In genomic region chr1:19468397-19468956, GRCh38 we compare ENCODE assay signal across 8 cellular contexts. TPM values are rescaled to one million over a fixed set of nuclear protein-coding genes. Genes with fewer than 3 reads are reported as not detected.
A peak's percentile ranks its signal among the peaks of the same experiment; 100 is the strongest.
DNase-seq lines count a peak whose midpoint lies in the region; ATAC-seq and TF ChIP-seq lines count a peak whose summit lies in the region.

No MANE protein-coding gene starts in this region.

- DNase-seq in LoVo (ENCODE audit: low spot score): peak; percentile 74
- DNase-seq in activated T-cell treated with anti-CD3 and anti-CD28 coated beads for 4 hours: peak; percentile 63
- DNase-seq in heart left ventricle: peak in 3 of 5 donors; percentile 39 to 59 (median 48)
- peak; percentile 59 for DNase-seq in stimulated activated CD4-positive, alpha-beta T cell treated with anti-CD3 and anti-CD28 coated beads, Interleukin-1b, Interleukin-23, amount 100 ng/mL, for 48 hours
- DNase-seq in NCI-H2081 treated with DMSO at 0.1 percent for 48 hours (lab: John Stamatoyannopoulos, UW): no peak
- no peak for DNase-seq in inferior parietal cortex (ENCODE audit: extremely low spot score)
- DNase-seq in AML-193 (lab: John Stamatoyannopoulos, UW): no peak

- WGBS in heart left ventricle, 4 donors: 60 to 62% (median 61%) methylated on average over 15 of the region's 15 CpGs

- TF ChIP-seq POLR2A in heart left ventricle (IDR thresholded peaks at IDR 0.05): no peak

- ATAC-seq in GM21381 (IDR thresholded peaks at IDR 0.05; ENCODE audit: unreplicated experiment) (peak; percentile 72), heart left ventricle (peak; percentile 21 to 70 (median 62))

- no peaks in the 10 kb centered on the region for H3K27me3 ChIP-seq in heart left ventricle

- no peak for TF ChIP-seq CTCF in heart left ventricle (IDR thresholded peaks at IDR 0.05)

- intact Hi-C loops in heart left ventricle (cut with DNase I): loop anchor here in 1 of 10 donors (5.0 kb wide), 1 partner anchor 71 kb away; no protein-coding TSS in a partner anchor

- H3K9me3 ChIP-seq in heart left ventricle: no peaks in the 10 kb centered on the region

- H3K4me1 ChIP-seq in heart left ventricle: peaks cover 9 to 96% (median 64%) of the 10 kb centered on the region in 12 donors

- H3K4me3 ChIP-seq in heart left ventricle: peak overlapping the region in 1 of 12 donors; percentile 23

- H3K36me3 ChIP-seq in heart left ventricle: peaks cover 0 to 35% (median 11%) of the 10 kb centered on the region in 9 donors

- H3K27ac ChIP-seq in heart left ventricle: peak overlapping the region in 10 of 12 donors; percentile 52 to 92 (median 62)

RNA-seq across cellular contexts. Expression of gene CAPZB, which starts 16.9 kb away (rescaled TPM):
- 100 to 1,000 TPM in 8 of 9 donors, 10 to 100 TPM in 1; 77.8 to 348 (median 237) TPM for total RNA-seq in heart left ventricle
- polyA plus RNA-seq in heart left ventricle: 100 to 1,000 TPM; 228 to 255 TPM

Comparison
In these comparisons a context has a peak if more than half of its experiments do, and no peak if none do; other contexts are left out.
1. DNase-seq: peak in LoVo (single experiment), activated T-cell treated with anti-CD3 and anti-CD28 coated beads for 4 hours (single experiment), heart left ventricle (3 of 5) and stimulated activated CD4-positive, alpha-beta T cell treated with anti-CD3 and anti-CD28 coated beads, Interleukin-1b, Interleukin-23, amount 100 ng/mL, for 48 hours (single experiment); none in NCI-H2081 treated with DMSO at 0.1 percent for 48 hours (single experiment), inferior parietal cortex (single experiment) and AML-193 (0 of 2).